ENCODE assay signal across 30 cellular contexts in genomic region chr13:41699759-41700158, GRCh38.
"Had no signal": no experiment of that assay in that cellular context is flagged by ENCODE, and none has a peak within 500 bp of the region (broad histone marks: within the 10 kb centered on the region; RNA-seq: fewer than 3 reads in every experiment).

No MANE protein-coding gene starts in this region.

- DNase-seq: activated B cell treated with CpG ODN at 0.5 μM for 24 hours; activated CD4-positive, alpha-beta memory T cell treated with anti-CD3 and anti-CD28 coated beads for 36 hours; activated CD4-positive, alpha-beta T cell treated with anti-CD3 and anti-CD28 coated beads for 4 hours; activated CD4-positive, alpha-beta T cell treated with anti-CD3 and anti-CD28 coated beads, Interleukin-2, amount 50 U/mL, for 1 hour; activated CD4-positive, CD25-positive, alpha-beta regulatory T cell treated with anti-CD3 and anti-CD28 coated beads, Interleukin-2, amount 50 U/mL, for 72 hours; activated CD8-positive, alpha-beta memory T cell treated with anti-CD3 and anti-CD28 coated beads, Interleukin-2, amount 50 U/mL, for 4 hours; activated gamma-delta T cell; activated naive CD4-positive, alpha-beta T cell treated with Interleukin-2 at 50 U/mL for 16 hours; activated naive CD8-positive, alpha-beta T cell treated with anti-CD3 and anti-CD28 coated beads, Interleukin-2, amount 10 ng/mL, durations not matched to agents 7 days and 5 days; activated T-cell treated with anti-CD3 and anti-CD28 coated beads, Interleukin-2, amount 50 U/mL, for 48 hours; anterior cingulate cortex; caudate nucleus; cerebellar nuclear complex; NCI-H1105; NCI-H1417 treated with DMSO at 0.1 percent for 48 hours; NCI-H187 treated with DMSO at 0.1 percent for 48 hours; NCI-H2081; NCI-H345; NCI-H524 treated with DMSO at 0.1 percent for 48 hours; NCI-H748 treated with DMSO at 0.1 percent for 48 hours; NK-92 treated with Interleukin-12 subunit alpha and Interleukin-12 subunit beta, amount 100 ng/mL, for 24 hours; PC-9; SIG-M5; T-cell; T-helper 17 cell had no signal

- H3K4me3 ChIP-seq: PC-9 had no signal

- H3K27ac ChIP-seq: PC-9, RWPE1, VCaP had no signal

- ATAC-seq: activated T-helper 17 cell treated with anti-CD3 and anti-CD28 coated beads, Interleukin-2, amount 50 U/mL, for 72 hours; Right ventricle myocardium inferior; SK-N-SH treated with all-trans-retinoic acid at 6 μM for 48 hours; T-cell; T-helper 17 cell had no signal
